ENCODE assay signal across 10 cellular contexts in genomic region chr7:27364344-27364758, GRCh38.
DNase-seq lines count a peak whose midpoint lies in the region; TF ChIP-seq lines count a peak whose summit lies in the region.
"Had no signal": no experiment of that assay in that cellular context is flagged by ENCODE, and none has a peak within 500 bp of the region (broad histone marks: within the 10 kb centered on the region; RNA-seq: fewer than 3 reads in every experiment).

No MANE protein-coding gene starts in this region.

- H3K27me3 ChIP-seq in dorsolateral prefrontal cortex (peaks cover 0 to 3% (median 0%) of the 10 kb centered on the region in 45 donors), uterus (no peaks in the 10 kb centered on the region)

- H3K4me3 Mint-ChIP-seq in activated naive CD4-positive, alpha-beta T cell treated with anti-CD3 and anti-CD28 coated beads for 36 hours = no peak overlapping the region
- no peak overlapping the region for H3K4me3 Mint-ChIP-seq in chondrocyte (ENCODE audit: unreplicated experiment)
- H3K4me3 Mint-ChIP-seq: activated CD8-positive, alpha-beta T cell treated with anti-CD3 and anti-CD28 coated beads, Interleukin-2, amount 10 ng/mL, durations not matched to agents 7 days and 5 days had no signal

- peak overlapping the region in 40 of 59 donors; percentile 2 to 79 (median 54) for H3K27ac ChIP-seq in dorsolateral prefrontal cortex
- peak overlapping the region; percentile 90 to 96 for H3K27ac ChIP-seq in uterus

- TF ChIP-seq CTCF in dorsolateral prefrontal cortex (IDR thresholded peaks at IDR 0.05 in 54 of 56, conservative IDR thresholded peaks at IDR 0.05 in 2 of 56; ENCODE audit: low read depth in 1 of 56, partially characterized antibody in 56 of 56) = no peak
- no peak for TF ChIP-seq CTCF in uterus (IDR thresholded peaks at IDR 0.05)
- no peak for TF ChIP-seq CTCF in GM13977 (IDR thresholded peaks at IDR 0.05; ENCODE audit: extremely low read depth, insufficient read depth, missing control alignments)
- no peak for TF ChIP-seq CTCF in chondrocyte (IDR thresholded peaks at IDR 0.05)

- H3K4me3 ChIP-seq in dorsolateral prefrontal cortex (peak overlapping the region in 6 of 59 donors; percentile 3 to 28 (median 22)), uterus (peak overlapping the region in 1 of 2 donors; percentile 12)

- no peak overlapping the region for H3K27ac Mint-ChIP-seq in activated naive CD4-positive, alpha-beta T cell treated with anti-CD3 and anti-CD28 coated beads for 36 hours
- no peak overlapping the region for H3K27ac Mint-ChIP-seq in chondrocyte (ENCODE audit: unreplicated experiment)
- H3K27ac Mint-ChIP-seq: activated CD8-positive, alpha-beta T cell treated with anti-CD3 and anti-CD28 coated beads, Interleukin-2, amount 10 ng/mL, durations not matched to agents 7 days and 5 days had no signal

- H3K27me3 Mint-ChIP-seq in activated naive CD4-positive, alpha-beta T cell treated with anti-CD3 and anti-CD28 coated beads for 36 hours (ENCODE audit: low read depth) = peaks cover 6% of the 10 kb centered on the region
- peaks cover 25% of the 10 kb centered on the region for H3K27me3 Mint-ChIP-seq in chondrocyte (ENCODE audit: low read depth)

- no peaks in the 10 kb centered on the region for H3K4me1 Mint-ChIP-seq in activated naive CD4-positive, alpha-beta T cell treated with anti-CD3 and anti-CD28 coated beads for 36 hours (ENCODE audit: low read depth)
- H3K4me1 Mint-ChIP-seq in chondrocyte (ENCODE audit: low read depth) = peaks cover 2% of the 10 kb centered on the region

- TF ChIP-seq POLR2A in uterus (IDR thresholded peaks at IDR 0.05) = peak in 1 of 2 donors; percentile 35

- intact Hi-C loops in dorsolateral prefrontal cortex (cut with DNase I) = no loop called here
- intact Hi-C loops in uterus (cut with DNase I; ENCODE audit: low total_unique reads) = no loop called here
- intact Hi-C loops in activated naive CD4-positive, alpha-beta T cell treated with anti-CD3 and anti-CD28 coated beads for 36 hours (cut with micrococcal nuclease) = no loop called here

- CTCF ChIA-PET in activated naive CD4-positive, alpha-beta T cell treated with anti-CD3 and anti-CD28 coated beads for 36 hours (lab: Charles Lee) = no interaction called here

- H3K36me3 ChIP-seq in uterus = no peaks in the 10 kb centered on the region

- H3K9me3 ChIP-seq in uterus = no peaks in the 10 kb centered on the region

- in situ Hi-C loops in GM13977 (cut with MboI; ENCODE audit: low pct_unique_long_range_greater_than_20kb, low sequenced_read_pairs, unreplicated experiment) = no loop called here

- DNase-seq in NOMO-1 treated with DMSO at 0.1 percent for 48 hours (lab: John Stamatoyannopoulos, UW; ENCODE audit: unreplicated experiment) (peak; percentile 11), NOMO-1 treated with dmso at 0.1 percent for 144 hours (lab: John Stamatoyannopoulos, UW; ENCODE audit: unreplicated experiment) (no peak), dorsolateral prefrontal cortex (peak; percentile 8 to 81 (median 64)), mucosa of gallbladder (ENCODE audit: low spot score) (peak; percentile 42), uterus (peak; percentile 89 to 94), GM13977 (ENCODE audit: low spot score) (no peak), chondrocyte (ENCODE audit: low spot score) (no peak)
- no peak for DNase-seq in activated naive CD4-positive, alpha-beta T cell treated with anti-CD3 and anti-CD28 coated beads for 36 hours
- DNase-seq: activated CD8-positive, alpha-beta T cell treated with anti-CD3 and anti-CD28 coated beads, Interleukin-2, amount 10 ng/mL, durations not matched to agents 7 days and 5 days; AML-193 had no signal

- H3K36me3 Mint-ChIP-seq in activated naive CD4-positive, alpha-beta T cell treated with anti-CD3 and anti-CD28 coated beads for 36 hours (ENCODE audit: low read depth) = no peaks in the 10 kb centered on the region
- no peaks in the 10 kb centered on the region for H3K36me3 Mint-ChIP-seq in chondrocyte (ENCODE audit: low read depth)

- H3K9me3 Mint-ChIP-seq in activated naive CD4-positive, alpha-beta T cell treated with anti-CD3 and anti-CD28 coated beads for 36 hours = no peaks in the 10 kb centered on the region
- H3K9me3 Mint-ChIP-seq in chondrocyte (ENCODE audit: low read depth) = no peaks in the 10 kb centered on the region

- H3K4me1 ChIP-seq in uterus = peaks cover 0 to 4% of the 10 kb centered on the region in 2 donors

Comparison
In these comparisons a context has a peak if more than half of its experiments do, and no peak if none do; other contexts are left out.
1. DNase-seq: peak in NOMO-1 treated with DMSO at 0.1 percent for 48 hours (single experiment), dorsolateral prefrontal cortex (10 of 10), mucosa of gallbladder (single experiment) and uterus (2 of 2); none in NOMO-1 treated with dmso at 0.1 percent for 144 hours (single experiment), activated naive CD4-positive, alpha-beta T cell treated with anti-CD3 and anti-CD28 coated beads for 36 hours (single experiment), GM13977 (single experiment) and chondrocyte (single experiment).